2 cellular contexts compared by ENCODE assay signal in the genomic region with DNA sequence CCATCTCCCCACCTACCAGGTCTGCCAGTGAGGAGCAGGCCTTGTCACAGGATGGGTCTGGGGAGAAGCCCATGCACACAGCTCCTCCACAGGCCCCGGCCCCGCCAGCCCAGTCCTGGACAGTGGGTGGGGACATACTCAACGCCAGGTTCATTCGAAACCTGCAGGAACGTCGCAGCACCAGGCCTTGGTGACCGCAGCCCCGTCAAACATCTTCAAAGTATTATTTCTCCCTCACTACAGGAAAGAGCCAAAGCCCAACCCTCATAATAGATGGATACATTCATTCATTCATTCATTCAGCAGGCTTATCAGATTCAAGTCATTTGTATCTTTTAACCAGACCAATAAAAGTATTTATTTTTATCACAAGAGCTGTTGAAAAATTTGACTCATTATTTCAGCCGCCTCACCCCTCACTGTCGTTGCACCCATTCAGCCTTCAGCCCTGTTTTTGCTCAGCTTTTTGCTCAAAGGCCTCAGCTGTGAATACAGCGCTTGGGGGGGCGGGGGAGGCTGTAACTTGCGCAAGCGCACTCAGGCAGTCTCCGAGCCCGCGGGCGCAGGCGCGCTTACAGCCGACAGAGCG.
TF ChIP-seq lines count a peak whose summit lies in the region.

No MANE protein-coding gene starts in this region.

TF ChIP-seq in A549, 52 proteins besides CTCF, POLR2A, EP300 and RAD21:
- TF ChIP-seq REST (IDR thresholded peaks at IDR 0.05), result no peak
- TF ChIP-seq NPAS2 (CRISPR knock-in tag; IDR thresholded peaks at IDR 0.05; ENCODE audit: borderline replicate concordance), result no peak
- no peak for TF ChIP-seq FOXS1 (CRISPR knock-in tag; IDR thresholded peaks at IDR 0.05)
- TF ChIP-seq TP53 (CRISPR knock-in tag; IDR thresholded peaks at IDR 0.05), result no peak
- no peak for TF ChIP-seq HOXB5 (CRISPR knock-in tag; IDR thresholded peaks at IDR 0.05)
- TF ChIP-seq BHLHE40 (IDR thresholded peaks at IDR 0.05; ENCODE audit: low read depth, low read length), result no peak
- TF ChIP-seq RNF2 (IDR thresholded peaks at IDR 0.05; ENCODE audit: borderline replicate concordance, low read depth), result no peak
- no peak for TF ChIP-seq HDAC2 (IDR thresholded peaks at IDR 0.05)
- no peak for TF ChIP-seq JUNB (IDR thresholded peaks at IDR 0.05)
- TF ChIP-seq CHD4 (IDR thresholded peaks at IDR 0.05; ENCODE audit: borderline replicate concordance), result no peak
- no peak for TF ChIP-seq EHMT2 (IDR thresholded peaks at IDR 0.05; ENCODE audit: low read depth)
- TF ChIP-seq BCL3 (IDR thresholded peaks at IDR 0.05), result no peak
- no peak for TF ChIP-seq CHD2 (IDR thresholded peaks at IDR 0.05; ENCODE audit: low read length, partially characterized antibody)
- TF ChIP-seq MAZ (IDR thresholded peaks at IDR 0.05; ENCODE audit: borderline replicate concordance, low read depth, low read length), result no peak
- TF ChIP-seq ATOH8 (CRISPR knock-in tag; IDR thresholded peaks at IDR 0.05; ENCODE audit: low read depth), result no peak
- TF ChIP-seq ZC3H11A (IDR thresholded peaks at IDR 0.05), result no peak

TF ChIP-seq in GM23338, 12 proteins besides CTCF, POLR2A, EP300 and RAD21:
- TF ChIP-seq EZH2phosphoT487 (IDR thresholded peaks at IDR 0.05; ENCODE audit: unreplicated experiment) (no peak), CREB1 (CRISPR knock-in tag; IDR thresholded peaks at IDR 0.05; ENCODE audit: low read depth) (no peak), JUNB (IDR thresholded peaks at IDR 0.05; ENCODE audit: unreplicated experiment) (no peak), ZNF114 (CRISPR knock-in tag; IDR thresholded peaks at IDR 0.05) (no peak), EZH2 (IDR thresholded peaks at IDR 0.05; ENCODE audit: low read depth, unreplicated experiment) (no peak)
